Comparison of ENCODE assay signal across 31 cellular contexts in the genomic region with DNA sequence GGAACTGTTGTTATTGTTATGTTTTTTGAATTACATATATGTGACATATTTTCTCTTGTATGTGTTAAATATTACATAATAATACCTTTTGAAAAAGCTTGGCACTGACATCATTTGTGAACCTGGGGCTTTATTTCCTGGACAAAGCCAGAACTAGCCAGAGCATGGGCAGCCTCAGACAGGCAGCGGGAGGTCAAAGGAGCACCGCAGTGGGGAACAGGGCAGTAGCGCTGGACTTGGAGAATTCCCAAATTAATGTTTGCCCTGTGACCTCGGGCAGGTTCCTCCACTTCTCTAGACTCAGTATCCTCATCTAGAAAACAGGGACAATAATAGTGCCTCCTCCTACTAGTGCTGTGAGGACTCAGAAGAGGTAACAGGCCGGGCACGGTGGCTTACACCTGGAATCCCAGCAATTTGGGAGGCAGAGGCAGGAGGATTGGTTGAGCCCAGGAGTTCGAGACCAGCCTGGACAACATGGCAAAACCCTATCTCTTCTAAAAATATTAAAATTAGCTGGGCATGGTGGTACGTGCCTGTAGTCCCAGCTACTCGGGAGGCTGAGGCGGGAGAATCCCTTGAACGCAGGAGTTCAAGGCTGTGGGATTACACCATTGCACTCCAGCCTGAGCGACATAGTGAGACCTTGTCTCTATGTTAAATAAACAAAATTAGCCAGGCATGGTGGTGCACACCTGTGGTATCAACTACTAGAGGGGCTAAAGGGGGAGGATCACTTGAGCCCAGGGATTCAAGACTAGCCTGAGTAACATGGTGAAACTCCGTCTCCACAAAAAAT.
"Had no signal": no experiment of that assay in that cellular context is flagged by ENCODE, and none has a peak within 500 bp of the region (broad histone marks: within the 10 kb centered on the region; RNA-seq: fewer than 3 reads in every experiment).

No MANE protein-coding gene starts in this region.

- ATAC-seq: activated CD8-positive, alpha-beta memory T cell treated with anti-CD3 and anti-CD28 coated beads, Interleukin-2, amount 10 ng/mL, durations not matched to agents 7 days and 5 days; activated CD8-positive, alpha-beta T cell treated with anti-CD3 and anti-CD28 coated beads, Interleukin-2, amount 10 ng/mL, durations not matched to agents 7 days and 5 days; esophagus mucosa had no signal

- H3K27ac Mint-ChIP-seq: activated CD4-positive, alpha-beta T cell treated with anti-CD3 and anti-CD28 coated beads, Interleukin-2, amount 10 ng/mL, durations not matched to agents 7 days and 5 days; activated CD8-positive, alpha-beta memory T cell treated with anti-CD3 and anti-CD28 coated beads, Interleukin-2, amount 10 ng/mL, durations not matched to agents 7 days and 5 days; activated CD8-positive, alpha-beta T cell treated with anti-CD3 and anti-CD28 coated beads, Interleukin-2, amount 10 ng/mL, durations not matched to agents 7 days and 5 days; activated naive CD4-positive, alpha-beta T cell treated with anti-CD3 and anti-CD28 coated beads for 36 hours; activated naive CD4-positive, alpha-beta T cell treated with anti-CD3 and anti-CD28 coated beads, Interleukin-2, amount 50 U/mL, for 24 hours; activated naive CD8-positive, alpha-beta T cell treated with anti-CD3 and anti-CD28 coated beads, Interleukin-2, amount 10 ng/mL, durations not matched to agents 7 days and 5 days; activated T-helper 1 cell treated with anti-CD3 and anti-CD28 coated beads, Interleukin-12 subunit alpha, Interleukin-12 subunit beta, Interleukin-2, Interleukin-4 antibody, amounts not matched to agents 30 ng/mL and 10 ng/mL and 1 ng/mL, durations not matched to agents 14 hours and 24 hours and 36 hours; activated T-helper 2 cell treated with anti-CD3 and anti-CD28 coated beads, Interferon-gamma antibody, Interleukin-2, Interleukin-4, amounts not matched to agents 10 μg/mL and 5 μg/mL and 100 μg/mL, durations not matched to agents 14 hours and 24 hours and 36 hours; brain; dendritic cell treated with granulocyte-macrophage colony-stimulating factor and Interleukin-4, amounts not matched to agents 40 ng/mL and 50 ng/mL, for 4 days; endodermal cell had no signal

- H3K36me3 ChIP-seq: ascending aorta, breast epithelium, cardiac muscle cell had no signal

- H3K4me1 ChIP-seq: ascending aorta, breast epithelium had no signal

- H3K27ac ChIP-seq: ascending aorta, breast epithelium, cardiac muscle cell, coronary artery, dorsolateral prefrontal cortex had no signal

- FAIRE-seq: frontal cortex had no signal

- H3K4me3 ChIP-seq: ascending aorta, breast epithelium, cardiac muscle cell, coronary artery, dorsolateral prefrontal cortex had no signal

- DNase-seq: activated CD4-positive, alpha-beta T cell treated with anti-CD3 and anti-CD28 coated beads for 1 hour; activated CD4-positive, alpha-beta T cell treated with anti-CD3 and anti-CD28 coated beads for 4 hours; activated CD4-positive, alpha-beta T cell treated with anti-CD3 and anti-CD28 coated beads, Interleukin-2, amount 10 ng/mL, durations not matched to agents 7 days and 5 days; activated CD4-positive, alpha-beta T cell treated with anti-CD3 and anti-CD28 coated beads, Interleukin-2, amount 50 U/mL, for 4 hours; activated CD4-positive, CD25-positive, alpha-beta regulatory T cell; activated CD8-positive, alpha-beta memory T cell treated with anti-CD3 and anti-CD28 coated beads, Interleukin-2, amount 10 ng/mL, durations not matched to agents 7 days and 5 days; activated CD8-positive, alpha-beta memory T cell treated with anti-CD3 and anti-CD28 coated beads, Interleukin-2, amount 50 U/mL, for 4 hours; activated CD8-positive, alpha-beta T cell treated with anti-CD3 and anti-CD28 coated beads, Interleukin-2, amount 10 ng/mL, durations not matched to agents 7 days and 5 days; activated effector memory CD4-positive, alpha-beta T cell treated with anti-CD3 and anti-CD28 coated beads, Interleukin-2, amount 50 U/mL, for 16 hours; activated naive CD4-positive, alpha-beta T cell treated with anti-CD3 and anti-CD28 coated beads for 36 hours; activated naive CD8-positive, alpha-beta T cell treated with anti-CD3 and anti-CD28 coated beads, Interleukin-2, amount 10 ng/mL, durations not matched to agents 7 days and 5 days; activated T-cell treated with anti-CD3 and anti-CD28 coated beads, Interleukin-2, amount 50 U/mL, for 1 hour; activated T-cell treated with anti-CD3 and anti-CD28 coated beads, Interleukin-2, amount 50 U/mL, for 48 hours; central memory CD4-positive, alpha-beta T cell; cerebellar nuclear complex; dorsolateral prefrontal cortex; effector memory CD4-positive, alpha-beta T cell; endodermal cell; foreskin fibroblast; T-helper 2 cell had no signal

- H3K27me3 Mint-ChIP-seq: activated CD8-positive, alpha-beta memory T cell treated with anti-CD3 and anti-CD28 coated beads, Interleukin-2, amount 10 ng/mL, durations not matched to agents 7 days and 5 days; activated naive CD4-positive, alpha-beta T cell treated with anti-CD3 and anti-CD28 coated beads, Interleukin-2, amount 50 U/mL, for 24 hours; brain had no signal

- H3K36me3 Mint-ChIP-seq: activated CD8-positive, alpha-beta memory T cell treated with anti-CD3 and anti-CD28 coated beads, Interleukin-2, amount 10 ng/mL, durations not matched to agents 7 days and 5 days; activated naive CD4-positive, alpha-beta T cell treated with anti-CD3 and anti-CD28 coated beads, Interleukin-2, amount 50 U/mL, for 24 hours; activated naive CD8-positive, alpha-beta T cell treated with anti-CD3 and anti-CD28 coated beads, Interleukin-2, amount 10 ng/mL, durations not matched to agents 7 days and 5 days; brain had no signal

- H3K27me3 ChIP-seq: ascending aorta, breast epithelium, cardiac muscle cell, dorsolateral prefrontal cortex had no signal

- H3K9me3 Mint-ChIP-seq: activated CD4-positive, alpha-beta T cell treated with anti-CD3 and anti-CD28 coated beads, Interleukin-2, amount 10 ng/mL, durations not matched to agents 7 days and 5 days; activated naive CD4-positive, alpha-beta T cell treated with anti-CD3 and anti-CD28 coated beads for 36 hours; activated naive CD4-positive, alpha-beta T cell treated with anti-CD3 and anti-CD28 coated beads, Interleukin-2, amount 50 U/mL, for 24 hours; activated naive CD8-positive, alpha-beta T cell treated with anti-CD3 and anti-CD28 coated beads, Interleukin-2, amount 10 ng/mL, durations not matched to agents 7 days and 5 days; activated T-helper 1 cell treated with anti-CD3 and anti-CD28 coated beads, Interleukin-12 subunit alpha, Interleukin-12 subunit beta, Interleukin-2, Interleukin-4 antibody, amounts not matched to agents 30 ng/mL and 10 ng/mL and 1 ng/mL, durations not matched to agents 14 hours and 24 hours and 36 hours; activated T-helper 2 cell treated with anti-CD3 and anti-CD28 coated beads, Interferon-gamma antibody, Interleukin-2, Interleukin-4, amounts not matched to agents 10 μg/mL and 5 μg/mL and 100 μg/mL, durations not matched to agents 14 hours and 24 hours and 36 hours; brain; dendritic cell treated with granulocyte-macrophage colony-stimulating factor and Interleukin-4, amounts not matched to agents 40 ng/mL and 50 ng/mL, for 4 days; endodermal cell had no signal

- H3K4me3 Mint-ChIP-seq: activated CD4-positive, alpha-beta T cell treated with anti-CD3 and anti-CD28 coated beads, Interleukin-2, amount 10 ng/mL, durations not matched to agents 7 days and 5 days; activated CD8-positive, alpha-beta memory T cell treated with anti-CD3 and anti-CD28 coated beads, Interleukin-2, amount 10 ng/mL, durations not matched to agents 7 days and 5 days; activated CD8-positive, alpha-beta T cell treated with anti-CD3 and anti-CD28 coated beads, Interleukin-2, amount 10 ng/mL, durations not matched to agents 7 days and 5 days; activated naive CD4-positive, alpha-beta T cell treated with anti-CD3 and anti-CD28 coated beads for 36 hours; activated naive CD4-positive, alpha-beta T cell treated with anti-CD3 and anti-CD28 coated beads, Interleukin-2, amount 50 U/mL, for 24 hours; activated naive CD8-positive, alpha-beta T cell treated with anti-CD3 and anti-CD28 coated beads, Interleukin-2, amount 10 ng/mL, durations not matched to agents 7 days and 5 days; activated T-helper 1 cell treated with anti-CD3 and anti-CD28 coated beads, Interleukin-12 subunit alpha, Interleukin-12 subunit beta, Interleukin-2, Interleukin-4 antibody, amounts not matched to agents 30 ng/mL and 10 ng/mL and 1 ng/mL, durations not matched to agents 14 hours and 24 hours and 36 hours; brain; dendritic cell treated with granulocyte-macrophage colony-stimulating factor and Interleukin-4, amounts not matched to agents 40 ng/mL and 50 ng/mL, for 4 days; endodermal cell had no signal

- H3K9me3 ChIP-seq: ascending aorta, breast epithelium had no signal
